10 cellular contexts compared by ENCODE assay signal in genomic region chr2:239310401-239311061, GRCh38.
DNase-seq lines count a peak whose midpoint lies in the region; ATAC-seq and TF ChIP-seq lines count a peak whose summit lies in the region.
"Had no signal": no experiment of that assay in that cellular context is flagged by ENCODE, and none has a peak within 500 bp of the region (broad histone marks: within the 10 kb centered on the region; RNA-seq: fewer than 3 reads in every experiment).

No MANE protein-coding gene starts in this region.

- DNase-seq in activated naive CD8-positive, alpha-beta T cell treated with anti-CD3 and anti-CD28 coated beads for 36 hours: no peak
- no peak for DNase-seq in activated naive CD8-positive, alpha-beta T cell treated with anti-CD3 and anti-CD28 coated beads, Interleukin-2, amount 50 U/mL, for 24 hours
- peak in 1 of 2 donors; percentile 7 for DNase-seq in heart right ventricle
- DNase-seq in prostate gland (ENCODE audit: low spot score): no peak
- peak; percentile 82 to 83 for DNase-seq in vagina (ENCODE audit: extremely low spot score in 2 of 2)
- DNase-seq in G401 (ENCODE audit: low spot score): no peak
- DNase-seq in T-helper 1 cell: no peak
- DNase-seq: erythroblast, SIG-M5 had no signal

- H3K36me3 ChIP-seq in heart right ventricle: no peaks in the 10 kb centered on the region
- H3K36me3 ChIP-seq in prostate gland: no peaks in the 10 kb centered on the region
- H3K36me3 ChIP-seq in vagina: no peaks in the 10 kb centered on the region

- TF ChIP-seq CTCF in heart right ventricle (IDR thresholded peaks at IDR 0.05): no peak
- TF ChIP-seq CTCF in prostate gland (IDR thresholded peaks at IDR 0.05): no peak
- no peak for TF ChIP-seq CTCF in vagina (IDR thresholded peaks at IDR 0.05)

- no peaks in the 10 kb centered on the region for H3K27me3 Mint-ChIP-seq in activated naive CD8-positive, alpha-beta T cell treated with anti-CD3 and anti-CD28 coated beads for 36 hours
- no peaks in the 10 kb centered on the region for H3K27me3 Mint-ChIP-seq in activated naive CD8-positive, alpha-beta T cell treated with anti-CD3 and anti-CD28 coated beads, Interleukin-2, amount 50 U/mL, for 24 hours

- intact Hi-C loops in heart right ventricle (cut with DNase I): no loop called here
- intact Hi-C loops in prostate gland (cut with DNase I): loop anchor here (5.0 kb wide), 2 partner anchors 37 to 83 kb away; no protein-coding TSS in a partner anchor
- intact Hi-C loops in vagina (cut with DNase I): loop anchor here (10.0 kb wide), 1 partner anchor 86 kb away; no protein-coding TSS in a partner anchor

- peaks cover 0 to 10% (median 0%) of the 10 kb centered on the region in 11 donors for H3K9me3 ChIP-seq in heart right ventricle
- no peaks in the 10 kb centered on the region for H3K9me3 ChIP-seq in prostate gland
- no peaks in the 10 kb centered on the region for H3K9me3 ChIP-seq in vagina

- no peak overlapping the region for H3K4me3 ChIP-seq in heart right ventricle
- H3K4me3 ChIP-seq in prostate gland: no peak overlapping the region
- peak overlapping the region in 1 of 2 donors; percentile 12 for H3K4me3 ChIP-seq in vagina

- H3K27ac Mint-ChIP-seq in activated naive CD8-positive, alpha-beta T cell treated with anti-CD3 and anti-CD28 coated beads for 36 hours: peak overlapping the region; percentile 20
- no peak overlapping the region for H3K27ac Mint-ChIP-seq in activated naive CD8-positive, alpha-beta T cell treated with anti-CD3 and anti-CD28 coated beads, Interleukin-2, amount 50 U/mL, for 24 hours

- 91 to 93% methylated on average over 14 of the region's 14 CpGs for WGBS in heart right ventricle, 2 donors
- 86% methylated on average over 14 of the region's 14 CpGs for WGBS in prostate gland

- H3K27me3 ChIP-seq in heart right ventricle (no peaks in the 10 kb centered on the region), prostate gland (replicated peaks; ENCODE audit: insufficient read depth) (no peaks in the 10 kb centered on the region), vagina (no peaks in the 10 kb centered on the region)

- peak overlapping the region in 8 of 10 donors; percentile 31 to 96 (median 90) for H3K27ac ChIP-seq in heart right ventricle
- H3K27ac ChIP-seq in prostate gland: peak overlapping the region; percentile 56 to 62
- peak overlapping the region; percentile 87 for H3K27ac ChIP-seq in vagina

- peaks cover 8% of the 10 kb centered on the region for H3K9me3 Mint-ChIP-seq in activated naive CD8-positive, alpha-beta T cell treated with anti-CD3 and anti-CD28 coated beads for 36 hours
- H3K9me3 Mint-ChIP-seq in activated naive CD8-positive, alpha-beta T cell treated with anti-CD3 and anti-CD28 coated beads, Interleukin-2, amount 50 U/mL, for 24 hours: peaks cover 5% of the 10 kb centered on the region

- H3K4me1 ChIP-seq in heart right ventricle (peaks cover 32 to 84% (median 75%) of the 10 kb centered on the region in 9 donors), prostate gland (replicated peaks) (peaks cover 6% of the 10 kb centered on the region), vagina (peaks cover 58% of the 10 kb centered on the region)

- no peak overlapping the region for H3K4me3 Mint-ChIP-seq in activated naive CD8-positive, alpha-beta T cell treated with anti-CD3 and anti-CD28 coated beads for 36 hours
- H3K4me3 Mint-ChIP-seq in activated naive CD8-positive, alpha-beta T cell treated with anti-CD3 and anti-CD28 coated beads, Interleukin-2, amount 50 U/mL, for 24 hours: no peak overlapping the region

- no peak for TF ChIP-seq POLR2A in prostate gland (IDR thresholded peaks at IDR 0.05)
- no peak for TF ChIP-seq POLR2A in vagina (IDR thresholded peaks at IDR 0.05)

- H3K4me1 Mint-ChIP-seq in activated naive CD8-positive, alpha-beta T cell treated with anti-CD3 and anti-CD28 coated beads for 36 hours: peaks cover 6% of the 10 kb centered on the region
- peaks cover 10% of the 10 kb centered on the region for H3K4me1 Mint-ChIP-seq in activated naive CD8-positive, alpha-beta T cell treated with anti-CD3 and anti-CD28 coated beads, Interleukin-2, amount 50 U/mL, for 24 hours

- in situ Hi-C loops in G401 (cut with HindIII; ENCODE audit: low sequenced_read_pairs): no loop called here

- peaks cover 17% of the 10 kb centered on the region for H3K36me3 Mint-ChIP-seq in activated naive CD8-positive, alpha-beta T cell treated with anti-CD3 and anti-CD28 coated beads for 36 hours
- peaks cover 10% of the 10 kb centered on the region for H3K36me3 Mint-ChIP-seq in activated naive CD8-positive, alpha-beta T cell treated with anti-CD3 and anti-CD28 coated beads, Interleukin-2, amount 50 U/mL, for 24 hours (ENCODE audit: low read depth)

- ATAC-seq in activated naive CD8-positive, alpha-beta T cell treated with anti-CD3 and anti-CD28 coated beads, Interleukin-2, amount 50 U/mL, for 24 hours: no peak
- ATAC-seq in heart right ventricle (peak in 2 of 8 donors; percentile 24 to 36), HG02798 (IDR thresholded peaks at IDR 0.05; ENCODE audit: poor library complexity, unreplicated experiment) (no peak)

Comparison
In these comparisons a context has a peak if more than half of its experiments do, and no peak if none do; other contexts are left out.
1. DNase-seq: peak in vagina (2 of 2); none in activated naive CD8-positive, alpha-beta T cell treated with anti-CD3 and anti-CD28 coated beads for 36 hours (single experiment), activated naive CD8-positive, alpha-beta T cell treated with anti-CD3 and anti-CD28 coated beads, Interleukin-2, amount 50 U/mL, for 24 hours (single experiment), prostate gland (single experiment), G401 (single experiment) and T-helper 1 cell (0 of 5).
2. intact Hi-C loops: an anchor here in prostate gland (5.0 kb wide) and vagina (10.0 kb wide); none called in heart right ventricle.
3. Peak in every context shown above with its lines, with median percentiles within 50 percentile points of each other: H3K27ac ChIP-seq.